ENCODE assay signal across 21 cellular contexts in the genomic region with DNA sequence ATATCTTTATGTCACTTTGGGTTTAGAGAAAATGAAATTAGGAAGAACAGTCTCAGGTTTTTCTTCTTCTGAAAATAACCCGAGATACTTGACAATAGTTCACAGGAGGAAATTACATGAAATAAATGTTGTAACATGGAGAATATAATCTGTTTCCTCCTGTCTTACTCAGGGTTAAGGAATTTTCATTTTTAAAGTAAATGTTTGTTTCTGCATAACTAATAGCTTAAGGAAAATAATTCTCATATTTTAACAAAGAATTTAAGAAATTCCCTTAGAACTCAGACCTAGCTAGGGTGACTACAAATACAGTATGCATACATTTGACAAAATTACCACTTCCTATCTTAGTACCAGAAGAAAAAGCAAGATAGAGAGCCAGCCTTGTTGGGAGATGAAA.
"Had no signal": no experiment of that assay in that cellular context is flagged by ENCODE, and none has a peak within 500 bp of the region (broad histone marks: within the 10 kb centered on the region; RNA-seq: fewer than 3 reads in every experiment).

No MANE protein-coding gene starts in this region.

- H3K4me3 Mint-ChIP-seq: activated B cell treated with CpG ODN at 0.5 μM for 24 hours; activated naive CD4-positive, alpha-beta T cell treated with anti-CD3 and anti-CD28 coated beads for 36 hours; activated naive CD8-positive, alpha-beta T cell treated with anti-CD3 and anti-CD28 coated beads, Interleukin-2, amount 10 ng/mL, durations not matched to agents 7 days and 5 days; memory B cell; nephron progenitor cell; T-helper 1 cell treated with Interleukin-12 subunit alpha and Interleukin-12 subunit beta and Interleukin-4 antibody, amounts not matched to agents 30 μg/mL and 1 μg/mL, for 36 hours had no signal

- H3K36me3 Mint-ChIP-seq: activated naive CD8-positive, alpha-beta T cell treated with anti-CD3 and anti-CD28 coated beads, Interleukin-2, amount 10 ng/mL, durations not matched to agents 7 days and 5 days; memory B cell had no signal

- H3K79me2 ChIP-seq: parathyroid adenoma had no signal

- H3K4me1 ChIP-seq: gastrocnemius medialis, parathyroid adenoma, tibial artery had no signal

- H3K9me3 Mint-ChIP-seq: activated B cell treated with CpG ODN at 0.5 μM for 24 hours; activated naive CD4-positive, alpha-beta T cell treated with anti-CD3 and anti-CD28 coated beads for 36 hours; T-helper 1 cell treated with Interleukin-12 subunit alpha and Interleukin-12 subunit beta and Interleukin-4 antibody, amounts not matched to agents 30 μg/mL and 1 μg/mL, for 36 hours had no signal

- H3K27ac Mint-ChIP-seq: activated B cell treated with CpG ODN at 0.5 μM for 24 hours; activated naive CD4-positive, alpha-beta T cell treated with anti-CD3 and anti-CD28 coated beads for 36 hours; activated naive CD8-positive, alpha-beta T cell treated with anti-CD3 and anti-CD28 coated beads, Interleukin-2, amount 10 ng/mL, durations not matched to agents 7 days and 5 days; memory B cell; nephron progenitor cell; T-helper 1 cell treated with Interleukin-12 subunit alpha and Interleukin-12 subunit beta and Interleukin-4 antibody, amounts not matched to agents 30 μg/mL and 1 μg/mL, for 36 hours had no signal

- ATAC-seq: gastrocnemius medialis; left colon; mucosa of descending colon; right cardiac atrium; stimulated activated naive CD8-positive, alpha-beta T cell treated with anti-CD3 and anti-CD28 coated beads, Interleukin-15, Interleukin-2, amounts not matched to agents 100 U/mL and 50 U/mL, for 24 hours had no signal

- DNase-seq: activated B cell treated with CpG ODN at 0.5 μM for 24 hours; activated CD4-positive, alpha-beta T cell treated with anti-CD3 and anti-CD28 coated beads for 4 hours; activated CD4-positive, alpha-beta T cell treated with anti-CD3 and anti-CD28 coated beads, Interleukin-2, amount 50 U/mL, for 48 hours; activated naive CD4-positive, alpha-beta T cell treated with anti-CD3 and anti-CD28 coated beads for 36 hours; activated naive CD8-positive, alpha-beta T cell treated with anti-CD3 and anti-CD28 coated beads, Interleukin-2, amount 10 ng/mL, durations not matched to agents 7 days and 5 days; activated T-cell treated with anti-CD3 and anti-CD28 coated beads, Interleukin-2, amount 50 U/mL, for 48 hours; cortex of kidney; gastrocnemius medialis; left colon; mucosa of descending colon; nephron progenitor cell; nucleus accumbens; right cardiac atrium; stimulated activated CD4-positive, alpha-beta T cell treated with anti-CD3 and anti-CD28 coated beads, Interleukin-4, amount 100 ng/mL, for 24 hours; stimulated activated naive CD8-positive, alpha-beta T cell treated with anti-CD3 and anti-CD28 coated beads, Interleukin-15, Interleukin-2, amounts not matched to agents 100 U/mL and 50 U/mL, for 24 hours; T1000; tibial artery had no signal

- H3K9ac ChIP-seq: parathyroid adenoma had no signal

- H3K27me3 ChIP-seq: cardiac muscle cell, gastrocnemius medialis, tibial artery had no signal

- H3K4me1 Mint-ChIP-seq: activated B cell treated with CpG ODN at 0.5 μM for 24 hours, nephron progenitor cell had no signal

- H3K9me3 ChIP-seq: gastrocnemius medialis, mucosa of descending colon, tibial artery had no signal

- H3K4me3 ChIP-seq: cardiac muscle cell, gastrocnemius medialis, mucosa of descending colon, tibial artery had no signal

- H3K27ac ChIP-seq: cardiac muscle cell, gastrocnemius medialis, parathyroid adenoma, tibial artery had no signal

- H3K36me3 ChIP-seq: cardiac muscle cell, gastrocnemius medialis, tibial artery had no signal

- H2AFZ ChIP-seq: parathyroid adenoma had no signal
